In the genomic region with DNA sequence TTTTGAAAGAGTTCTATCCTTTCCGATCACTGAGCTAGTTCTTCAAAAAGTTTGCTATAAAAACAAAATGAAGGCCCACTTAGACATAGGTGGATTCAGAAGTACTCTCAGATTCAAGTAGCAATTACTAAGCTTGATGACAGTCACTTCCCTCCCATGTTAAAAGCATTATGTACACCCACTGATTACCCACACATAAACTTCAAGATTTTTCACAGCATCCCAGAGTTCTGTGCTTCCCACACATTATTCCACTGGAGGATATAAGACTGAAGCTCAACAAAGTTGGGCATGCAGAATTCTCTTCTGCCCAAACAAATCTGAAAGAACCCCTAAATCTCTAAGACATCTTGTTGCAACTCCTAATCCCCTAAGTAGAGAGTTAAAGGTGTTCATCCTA, we compare ENCODE assay signal across 33 cellular contexts. TPM values are rescaled to one million over a fixed set of nuclear protein-coding genes. Genes with fewer than 3 reads are reported as not detected.
"Had no signal": no experiment of that assay in that cellular context is flagged by ENCODE, and none has a peak within 500 bp of the region (broad histone marks: within the 10 kb centered on the region; RNA-seq: fewer than 3 reads in every experiment).

No MANE protein-coding gene starts in this region.

- DNase-seq: activated CD4-positive, alpha-beta memory T cell treated with anti-CD3 and anti-CD28 coated beads, Interleukin-2, amount 10 ng/mL, durations not matched to agents 7 days and 5 days; activated CD4-positive, alpha-beta T cell treated with anti-CD3 and anti-CD28 coated beads for 1 hour; activated CD4-positive, alpha-beta T cell treated with anti-CD3 and anti-CD28 coated beads for 4 hours; activated CD4-positive, alpha-beta T cell treated with anti-CD3 and anti-CD28 coated beads, Interleukin-2, amount 10 ng/mL, durations not matched to agents 7 days and 5 days; activated CD4-positive, alpha-beta T cell treated with anti-CD3 and anti-CD28 coated beads, Interleukin-2, amount 50 U/mL, for 4 hours; activated CD8-positive, alpha-beta memory T cell treated with anti-CD3 and anti-CD28 coated beads, Interleukin-2, amount 50 U/mL, for 48 hours; activated effector memory CD4-positive, alpha-beta T cell treated with Interleukin-2 at 50 U/mL for 16 hours; activated gamma-delta T cell treated with Interleukin-2 at 50 U/mL for 16 hours; activated naive CD4-positive, alpha-beta T cell treated with anti-CD3 and anti-CD28 coated beads for 36 hours; activated naive CD8-positive, alpha-beta T cell treated with anti-CD3 and anti-CD28 coated beads, Interleukin-2, amount 10 ng/mL, durations not matched to agents 7 days and 5 days; activated T-cell treated with anti-CD3 and anti-CD28 coated beads for 4 hours; activated T-cell treated with anti-CD3 and anti-CD28 coated beads, Interleukin-2, amount 50 U/mL, for 24 hours; activated T-cell treated with anti-CD3 and anti-CD28 coated beads, Interleukin-2, amount 50 U/mL, for 72 hours; amniotic stem cell; anterior cingulate cortex; brain microvascular endothelial cell; dorsolateral prefrontal cortex; effector memory CD4-positive, alpha-beta T cell; endodermal cell; foreskin fibroblast; T-helper 2 cell had no signal

- H3K4me1 Mint-ChIP-seq: activated CD4-positive, alpha-beta memory T cell treated with anti-CD3 and anti-CD28 coated beads, Interleukin-2, amount 10 ng/mL, durations not matched to agents 7 days and 5 days; activated CD4-positive, alpha-beta T cell treated with anti-CD3 and anti-CD28 coated beads, Interleukin-2, amount 10 ng/mL, durations not matched to agents 7 days and 5 days; activated naive CD8-positive, alpha-beta T cell treated with anti-CD3 and anti-CD28 coated beads, Interleukin-2, amount 10 ng/mL, durations not matched to agents 7 days and 5 days; endodermal cell; WTC11 had no signal

- H3K36me3 Mint-ChIP-seq: activated naive CD4-positive, alpha-beta T cell treated with anti-CD3 and anti-CD28 coated beads, Interleukin-2, amount 50 U/mL, for 72 hours; WTC11 had no signal

- H3K27me3 Mint-ChIP-seq: activated CD4-positive, alpha-beta memory T cell treated with anti-CD3 and anti-CD28 coated beads, Interleukin-2, amount 10 ng/mL, durations not matched to agents 7 days and 5 days; activated CD4-positive, alpha-beta T cell treated with anti-CD3 and anti-CD28 coated beads, Interleukin-2, amount 10 ng/mL, durations not matched to agents 7 days and 5 days; activated naive CD8-positive, alpha-beta T cell treated with anti-CD3 and anti-CD28 coated beads, Interleukin-2, amount 10 ng/mL, durations not matched to agents 7 days and 5 days; activated T-cell treated with anti-CD3 and anti-CD28 coated beads, Interleukin-2, amount 50 U/mL, for 24 hours; central memory CD8-positive, alpha-beta T cell; dendritic cell treated with granulocyte-macrophage colony-stimulating factor and Interleukin-4, amounts not matched to agents 40 ng/mL and 50 ng/mL, for 4 days had no signal

- H3K9me3 Mint-ChIP-seq: activated CD4-positive, alpha-beta memory T cell treated with anti-CD3 and anti-CD28 coated beads, Interleukin-2, amount 10 ng/mL, durations not matched to agents 7 days and 5 days; activated CD4-positive, alpha-beta T cell treated with anti-CD3 and anti-CD28 coated beads, Interleukin-2, amount 10 ng/mL, durations not matched to agents 7 days and 5 days; activated naive CD4-positive, alpha-beta T cell treated with anti-CD3 and anti-CD28 coated beads for 36 hours; activated naive CD4-positive, alpha-beta T cell treated with anti-CD3 and anti-CD28 coated beads, Interleukin-2, amount 50 U/mL, for 72 hours; activated naive CD8-positive, alpha-beta T cell treated with anti-CD3 and anti-CD28 coated beads, Interleukin-2, amount 10 ng/mL, durations not matched to agents 7 days and 5 days; activated T-cell treated with anti-CD3 and anti-CD28 coated beads, Interleukin-2, amount 50 U/mL, for 24 hours; activated T-cell treated with anti-CD3 and anti-CD28 coated beads, Interleukin-2, amount 50 U/mL, for 72 hours; central memory CD8-positive, alpha-beta T cell; dendritic cell treated with granulocyte-macrophage colony-stimulating factor and Interleukin-4, amounts not matched to agents 40 ng/mL and 50 ng/mL, for 4 days; endodermal cell; WTC11 had no signal

- H3K27me3 ChIP-seq: brain microvascular endothelial cell, dorsolateral prefrontal cortex had no signal

- ATAC-seq: activated naive CD4-positive, alpha-beta T cell treated with anti-CD3 and anti-CD28 coated beads, Interleukin-2, amount 50 U/mL, for 72 hours; activated T-cell treated with anti-CD3 and anti-CD28 coated beads, Interleukin-2, amount 50 U/mL, for 72 hours; esophagus mucosa; WTC11 had no signal

- H3K4me3 Mint-ChIP-seq: activated CD4-positive, alpha-beta memory T cell treated with anti-CD3 and anti-CD28 coated beads, Interleukin-2, amount 10 ng/mL, durations not matched to agents 7 days and 5 days; activated CD4-positive, alpha-beta T cell treated with anti-CD3 and anti-CD28 coated beads, Interleukin-2, amount 10 ng/mL, durations not matched to agents 7 days and 5 days; activated naive CD4-positive, alpha-beta T cell treated with anti-CD3 and anti-CD28 coated beads for 36 hours; activated naive CD8-positive, alpha-beta T cell treated with anti-CD3 and anti-CD28 coated beads, Interleukin-2, amount 10 ng/mL, durations not matched to agents 7 days and 5 days; activated T-cell treated with anti-CD3 and anti-CD28 coated beads, Interleukin-2, amount 50 U/mL, for 24 hours; activated T-cell treated with anti-CD3 and anti-CD28 coated beads, Interleukin-2, amount 50 U/mL, for 72 hours; central memory CD8-positive, alpha-beta T cell; dendritic cell treated with granulocyte-macrophage colony-stimulating factor and Interleukin-4, amounts not matched to agents 40 ng/mL and 50 ng/mL, for 4 days; endodermal cell; WTC11 had no signal

- H3K27ac Mint-ChIP-seq: activated CD4-positive, alpha-beta memory T cell treated with anti-CD3 and anti-CD28 coated beads, Interleukin-2, amount 10 ng/mL, durations not matched to agents 7 days and 5 days; activated CD4-positive, alpha-beta T cell treated with anti-CD3 and anti-CD28 coated beads, Interleukin-2, amount 10 ng/mL, durations not matched to agents 7 days and 5 days; activated naive CD4-positive, alpha-beta T cell treated with anti-CD3 and anti-CD28 coated beads for 36 hours; activated naive CD4-positive, alpha-beta T cell treated with anti-CD3 and anti-CD28 coated beads, Interleukin-2, amount 50 U/mL, for 72 hours; activated naive CD8-positive, alpha-beta T cell treated with anti-CD3 and anti-CD28 coated beads, Interleukin-2, amount 10 ng/mL, durations not matched to agents 7 days and 5 days; activated T-cell treated with anti-CD3 and anti-CD28 coated beads, Interleukin-2, amount 50 U/mL, for 24 hours; activated T-cell treated with anti-CD3 and anti-CD28 coated beads, Interleukin-2, amount 50 U/mL, for 72 hours; dendritic cell treated with granulocyte-macrophage colony-stimulating factor and Interleukin-4, amounts not matched to agents 40 ng/mL and 50 ng/mL, for 4 days; endodermal cell; WTC11 had no signal

- H3K27ac ChIP-seq: brain microvascular endothelial cell, coronary artery, dorsolateral prefrontal cortex, VCaP had no signal

- H3K4me3 ChIP-seq: coronary artery, dorsolateral prefrontal cortex had no signal

- FAIRE-seq: astrocyte, bronchial epithelial cell, frontal cortex had no signal

RNA-seq across cellular contexts. Expression of a gene that starts 59.9 kb away (rescaled TPM):
- total RNA-seq: activated CD4-positive, alpha-beta memory T cell treated with anti-CD3 and anti-CD28 coated beads, Interleukin-2, amount 10 ng/mL, durations not matched to agents 7 days and 5 days; activated CD4-positive, alpha-beta T cell treated with anti-CD3 and anti-CD28 coated beads, Interleukin-2, amount 10 ng/mL, durations not matched to agents 7 days and 5 days; activated naive CD4-positive, alpha-beta T cell treated with anti-CD3 and anti-CD28 coated beads for 36 hours; activated naive CD4-positive, alpha-beta T cell treated with anti-CD3 and anti-CD28 coated beads, Interleukin-2, amount 50 U/mL, for 72 hours; activated naive CD8-positive, alpha-beta T cell treated with anti-CD3 and anti-CD28 coated beads, Interleukin-2, amount 10 ng/mL, durations not matched to agents 7 days and 5 days; activated T-cell treated with anti-CD3 and anti-CD28 coated beads, Interleukin-2, amount 50 U/mL, for 72 hours; astrocyte; bronchial epithelial cell; endodermal cell; epithelial cell of proximal tubule; T-helper 1 cell treated with Interleukin-12 subunit alpha and Interleukin-12 subunit beta and Interleukin-4 antibody, amounts not matched to agents 30 ng/mL and 1 ng/mL, for 36 hours; WTC11 had no signal
